In genomic region chr1:4331371-4332163, GRCh38 we compare ENCODE assay signal across 2 cellular contexts.
TF ChIP-seq lines count a peak whose summit lies in the region.

No MANE protein-coding gene starts in this region.

TF ChIP-seq in HEK293, 187 proteins besides CTCF, POLR2A, EP300 and RAD21 (continued from another document):
- TF ChIP-seq ZBTB21 (tag by site-specific recombination; IDR thresholded peaks at IDR 0.05) (peak; percentile 95), ZIC2 (tag by site-specific recombination; IDR thresholded peaks at IDR 0.05) (no peak), ZNF202 (tag by site-specific recombination; IDR thresholded peaks at IDR 0.05; ENCODE audit: borderline replicate concordance) (no peak), ZBTB17 (tag by site-specific recombination; IDR thresholded peaks at IDR 0.05) (no peak), ZNF610 (tag by site-specific recombination; IDR thresholded peaks at IDR 0.05; ENCODE audit: borderline replicate concordance) (no peak), ZNF830 (tag by site-specific recombination; IDR thresholded peaks at IDR 0.05; ENCODE audit: low read depth) (no peak), SP7 (tag by site-specific recombination; IDR thresholded peaks at IDR 0.05) (no peak), ZNF660 (tag by site-specific recombination; IDR thresholded peaks at IDR 0.05) (no peak), HOXD13 (CRISPR knock-in tag; IDR thresholded peaks at IDR 0.05; ENCODE audit: borderline replicate concordance) (no peak), ZNF350 (tag by site-specific recombination; IDR thresholded peaks at IDR 0.05) (no peak), HOXA7 (CRISPR knock-in tag; IDR thresholded peaks at IDR 0.05; ENCODE audit: borderline replicate concordance) (no peak), ATF2 (tag by site-specific recombination; IDR thresholded peaks at IDR 0.05; ENCODE audit: low read depth) (peak; percentile 39; the same call in 1 of the 2 replicates), PRDM2 (tag by site-specific recombination; IDR thresholded peaks at IDR 0.05; ENCODE audit: borderline replicate concordance) (no peak), ZNF747 (tag by site-specific recombination; IDR thresholded peaks at IDR 0.05) (no peak), ZNF629 (tag by site-specific recombination; IDR thresholded peaks at IDR 0.05) (peak; percentile 92)

TF ChIP-seq in K562, 482 proteins besides CTCF, POLR2A, EP300 and RAD21:
- TF ChIP-seq CREB1 (IDR thresholded peaks at IDR 0.05) (peak; percentile 89), CREB1 (CRISPR knock-in tag; IDR thresholded peaks at IDR 0.05) (peak; percentile 74), ZFP91 (CRISPR knock-in tag; IDR thresholded peaks at IDR 0.05) (no peak), TAF15 (IDR thresholded peaks at IDR 0.05; ENCODE audit: low read depth, low read length) (no peak), ZNF512 (tag; IDR thresholded peaks at IDR 0.05) (no peak), ZNF780A (CRISPR knock-in tag; IDR thresholded peaks at IDR 0.05) (no peak), ZNF79 (CRISPR knock-in tag; IDR thresholded peaks at IDR 0.05; ENCODE audit: low read depth) (no peak)
